Comparison of ENCODE assay signal across 31 cellular contexts in the genomic region with DNA sequence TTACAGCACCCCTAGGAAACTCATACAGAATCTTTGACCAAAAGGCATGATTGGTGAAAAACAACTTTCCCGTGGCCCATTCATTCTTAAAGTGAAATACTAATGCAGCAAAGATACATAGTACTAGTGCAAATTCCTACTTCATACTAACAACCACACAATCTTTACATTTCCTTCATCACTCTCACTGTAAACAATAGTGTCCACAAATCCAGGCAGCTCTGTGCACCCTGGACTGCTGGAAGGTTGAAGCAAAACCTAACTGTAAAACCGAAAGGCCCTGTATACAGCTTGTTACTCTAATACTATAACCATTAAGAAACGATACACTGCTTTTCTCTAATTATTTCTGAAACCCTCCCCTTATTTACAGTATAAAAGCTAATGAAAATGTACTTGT.
"Had no signal": no experiment of that assay in that cellular context is flagged by ENCODE, and none has a peak within 500 bp of the region (broad histone marks: within the 10 kb centered on the region; RNA-seq: fewer than 3 reads in every experiment).

No MANE protein-coding gene starts in this region.

- H3K9me3 ChIP-seq: MG63 had no signal

- H3K27me3 ChIP-seq: MG63 had no signal

- DNase-seq: activated CD4-positive, alpha-beta T cell treated with anti-CD3 and anti-CD28 coated beads for 36 hours; activated CD4-positive, alpha-beta T cell treated with anti-CD3 and anti-CD28 coated beads, Interleukin-2, amount 10 ng/mL, durations not matched to agents 7 days and 5 days; activated CD4-positive, alpha-beta T cell treated with anti-CD3 and anti-CD28 coated beads, Interleukin-2, amount 50 U/mL, for 48 hours; activated CD8-positive, alpha-beta T cell treated with anti-CD3 and anti-CD28 coated beads, Interleukin-2, amount 10 ng/mL, durations not matched to agents 7 days and 5 days; activated gamma-delta T cell; activated naive CD4-positive, alpha-beta T cell treated with anti-CD3 and anti-CD28 coated beads for 36 hours; activated T-cell treated with anti-CD3 and anti-CD28 coated beads, Interleukin-2, amount 50 U/mL, for 24 hours; anterior cingulate cortex; caudate nucleus; cerebellar nuclear complex; Kasumi-1; KG1; MG63; NCI-H1048; NCI-H1436 treated with DMSO at 0.1 percent for 48 hours; NCI-H187; NCI-H2029 treated with DMSO at 0.1 percent for 48 hours; NCI-H2107; NCI-H2171; NCI-H510A; NCI-H526; NCI-H748 treated with DMSO at 0.1 percent for 48 hours; Right ventricle myocardium superior; SW 1271; T-helper 1 cell; T1000 had no signal

- H3K9me3 Mint-ChIP-seq: activated CD4-positive, alpha-beta T cell treated with anti-CD3 and anti-CD28 coated beads, Interleukin-2, amount 10 ng/mL, durations not matched to agents 7 days and 5 days; activated naive CD4-positive, alpha-beta T cell treated with anti-CD3 and anti-CD28 coated beads for 36 hours; activated T-cell treated with anti-CD3 and anti-CD28 coated beads, Interleukin-2, amount 50 U/mL, for 24 hours; activated T-helper 2 cell treated with anti-CD3 and anti-CD28 coated beads, Interferon-gamma antibody, Interleukin-2, Interleukin-4, amounts not matched to agents 10 μg/mL and 5 μg/mL and 100 μg/mL, durations not matched to agents 14 hours and 24 hours and 36 hours; WTC11 had no signal

- H3K4me3 ChIP-seq: MG63 had no signal

- H3K27me3 Mint-ChIP-seq: brain had no signal

- H3K27ac Mint-ChIP-seq: activated CD4-positive, alpha-beta T cell treated with anti-CD3 and anti-CD28 coated beads for 36 hours; activated CD4-positive, alpha-beta T cell treated with anti-CD3 and anti-CD28 coated beads, Interleukin-2, amount 10 ng/mL, durations not matched to agents 7 days and 5 days; activated CD8-positive, alpha-beta T cell treated with anti-CD3 and anti-CD28 coated beads, Interleukin-2, amount 10 ng/mL, durations not matched to agents 7 days and 5 days; activated naive CD4-positive, alpha-beta T cell treated with anti-CD3 and anti-CD28 coated beads for 36 hours; activated naive CD4-positive, alpha-beta T cell treated with anti-CD3 and anti-CD28 coated beads, Interleukin-2, amount 50 U/mL, for 72 hours; activated T-cell treated with anti-CD3 and anti-CD28 coated beads, Interleukin-2, amount 50 U/mL, for 24 hours; activated T-helper 2 cell treated with anti-CD3 and anti-CD28 coated beads, Interferon-gamma antibody, Interleukin-2, Interleukin-4, amounts not matched to agents 10 μg/mL and 5 μg/mL and 100 μg/mL, durations not matched to agents 14 hours and 24 hours and 36 hours; brain had no signal

- FAIRE-seq: bronchial epithelial cell had no signal

- H3K36me3 ChIP-seq: MG63 had no signal

- H3K36me3 Mint-ChIP-seq: activated naive CD4-positive, alpha-beta T cell treated with anti-CD3 and anti-CD28 coated beads, Interleukin-2, amount 50 U/mL, for 72 hours; WTC11 had no signal

- H3K4me1 Mint-ChIP-seq: activated CD4-positive, alpha-beta T cell treated with anti-CD3 and anti-CD28 coated beads for 36 hours had no signal

- H3K4me3 Mint-ChIP-seq: activated CD4-positive, alpha-beta T cell treated with anti-CD3 and anti-CD28 coated beads for 36 hours; activated CD4-positive, alpha-beta T cell treated with anti-CD3 and anti-CD28 coated beads, Interleukin-2, amount 10 ng/mL, durations not matched to agents 7 days and 5 days; activated CD8-positive, alpha-beta T cell treated with anti-CD3 and anti-CD28 coated beads, Interleukin-2, amount 10 ng/mL, durations not matched to agents 7 days and 5 days; activated naive CD4-positive, alpha-beta T cell treated with anti-CD3 and anti-CD28 coated beads for 36 hours; activated T-cell treated with anti-CD3 and anti-CD28 coated beads, Interleukin-2, amount 50 U/mL, for 24 hours; brain; WTC11 had no signal
